In genomic region chrX:38166478-38167083, GRCh38 we compare ENCODE assay signal across 8 cellular contexts. TPM values are rescaled to one million over a fixed set of nuclear protein-coding genes. Genes with fewer than 3 reads are reported as not detected.
A peak's percentile ranks its signal among the peaks of the same experiment; 100 is the strongest.
DNase-seq lines count a peak whose midpoint lies in the region; ATAC-seq and TF ChIP-seq lines count a peak whose summit lies in the region.

No MANE protein-coding gene starts in this region.

- DNase-seq in activated CD4-positive, alpha-beta T cell treated with anti-CD3 and anti-CD28 coated beads for 4 hours = peak; percentile 3 to 26
- DNase-seq in activated CD4-positive, alpha-beta T cell treated with anti-CD3 and anti-CD28 coated beads, Interleukin-2, amount 50 U/mL, for 1 hour = no peak
- no peak for DNase-seq in LNCaP clone FGC (ENCODE audit: low read depth)
- no peak for DNase-seq in ascending aorta (ENCODE audit: low spot score in 2 of 2)
- no peak for DNase-seq in lung (ENCODE audit: low spot score)
- no peak for DNase-seq in neuronal stem cell (ENCODE audit: low spot score)
- no peak for DNase-seq in activated effector memory CD4-positive, alpha-beta T cell treated with Interleukin-2 at 50 U/mL for 16 hours
- no peak for DNase-seq in activated CD8-positive, alpha-beta memory T cell treated with anti-CD3 and anti-CD28 coated beads, Interleukin-2, amount 50 U/mL, for 48 hours

- no peaks in the 10 kb centered on the region for H3K9me3 ChIP-seq in ascending aorta
- H3K9me3 ChIP-seq in lung (ENCODE audit: control insufficient read depth in 2 of 2, insufficient read depth in 1 of 2, low read length in 1 of 2) = peaks cover 0 to 2% of the 10 kb centered on the region in 2 donors
- H3K9me3 ChIP-seq in neuronal stem cell (replicated peaks in 1 of 2; ENCODE audit: control insufficient read depth in 2 of 2, insufficient read depth in 1 of 2, low read depth in 1 of 2, low read length in 2 of 2) = no peaks in the 10 kb centered on the region

- no peak overlapping the region for H2BK12ac ChIP-seq in neuronal stem cell (ENCODE audit: low read length)

- no peak overlapping the region for H3K18ac ChIP-seq in neuronal stem cell (ENCODE audit: low read length)

- H2BK15ac ChIP-seq in neuronal stem cell (ENCODE audit: low read length) = no peak overlapping the region

- 46 to 55% methylated on average over 2 of the region's 2 CpGs for WGBS in lung, 2 donors
- no CpG with 5 or more reads among the region's 2 CpGs for WGBS in neuronal stem cell (ENCODE audit: extremely low coverage in 2 of 2, insufficient read length in 2 of 2, insufficient replicate concordance in 1 of 2), 2 donors

- no peaks in the 10 kb centered on the region for H3K4me1 ChIP-seq in ascending aorta
- H3K4me1 ChIP-seq in lung (ENCODE audit: control insufficient read depth in 2 of 2, insufficient read depth in 2 of 2, low read length in 2 of 2) = peaks cover 0 to 1% of the 10 kb centered on the region in 2 donors
- peaks cover 0 to 1% of the 10 kb centered on the region in 2 donors for H3K4me1 ChIP-seq in neuronal stem cell (ENCODE audit: control insufficient read depth in 2 of 2, insufficient read depth in 1 of 2, low read depth in 1 of 2, low read length in 2 of 2)

- H3K4me3 ChIP-seq in LNCaP clone FGC (ENCODE audit: low read depth, low read length) (no peak overlapping the region), ascending aorta (no peak overlapping the region), lung (no peak overlapping the region), neuronal stem cell (ENCODE audit: low read length in 2 of 2) (no peak overlapping the region)

- no peak overlapping the region for H4K91ac ChIP-seq in neuronal stem cell (ENCODE audit: low read depth, low read length, poor library complexity)

- no peak overlapping the region for H2BK120ac ChIP-seq in neuronal stem cell (ENCODE audit: low read depth, low read length)

- H3K23ac ChIP-seq in neuronal stem cell (ENCODE audit: low read depth, low read length, poor library complexity) = no peak overlapping the region

- no peaks in the 10 kb centered on the region for H3K27me3 ChIP-seq in ascending aorta
- no peaks in the 10 kb centered on the region for H3K27me3 ChIP-seq in lung (ENCODE audit: control insufficient read depth, insufficient read depth)
- no peaks in the 10 kb centered on the region for H3K27me3 ChIP-seq in neuronal stem cell (ENCODE audit: control insufficient read depth in 3 of 3, insufficient read depth in 3 of 3, low read depth in 1 of 3, low read length in 3 of 3)

- H3K14ac ChIP-seq in neuronal stem cell (ENCODE audit: low read length) = no peak overlapping the region

- H3K36me3 ChIP-seq in ascending aorta (no peaks in the 10 kb centered on the region), lung (ENCODE audit: control insufficient read depth in 2 of 2, insufficient read depth in 2 of 2, low read length in 2 of 2) (no peaks in the 10 kb centered on the region), neuronal stem cell (replicated peaks in 1 of 2; ENCODE audit: control insufficient read depth in 2 of 2, insufficient read depth in 2 of 2, low read length in 2 of 2) (no peaks in the 10 kb centered on the region)

- H2BK5ac ChIP-seq in neuronal stem cell (ENCODE audit: low read length) = no peak overlapping the region

- no peak overlapping the region for H3K9ac ChIP-seq in neuronal stem cell (ENCODE audit: low read depth, low read length, poor library complexity)

- ATAC-seq in lung (ENCODE audit: insufficient read depth, low FRiP score) = no peak

- no peak overlapping the region for H3K4ac ChIP-seq in neuronal stem cell (ENCODE audit: low read length)

- no peaks in the 10 kb centered on the region for H3K79me1 ChIP-seq in neuronal stem cell (ENCODE audit: low read depth, low read length)

- no peak overlapping the region for H2AFZ ChIP-seq in neuronal stem cell (ENCODE audit: low read length)

- TF ChIP-seq CTCF in LNCaP clone FGC (IDR thresholded peaks at IDR 0.05; ENCODE audit: control insufficient read depth, extremely low read depth, insufficient read depth) (peak; percentile 33; the same call in 1 of the 2 replicates), ascending aorta (IDR thresholded peaks at IDR 0.05) (peak in 2 of 3 experiments; percentile 38 to 54), lung (IDR thresholded peaks at IDR 0.05; ENCODE audit: control extremely low read depth, extremely low read depth) (peak; percentile 44)

- H2AK5ac ChIP-seq in neuronal stem cell (ENCODE audit: low read depth, low read length) = no peak overlapping the region

- intact Hi-C loops in ascending aorta (cut with DNase I) = loop anchor here (5.0 to 10.0 kb wide), 3 partner anchors 161 to 422 kb away; partner anchors contain the start of gene RPGR

- H4K8ac ChIP-seq in neuronal stem cell (ENCODE audit: low read depth, low read length) = no peak overlapping the region

- H3K27ac ChIP-seq in ascending aorta (no peak overlapping the region), lung (ENCODE audit: low read depth in 1 of 2, low read length in 1 of 2) (no peak overlapping the region), neuronal stem cell (replicated peaks; ENCODE audit: low read length) (no peak overlapping the region)

- no peak overlapping the region for H3K4me2 ChIP-seq in neuronal stem cell (ENCODE audit: insufficient read depth, low read length, poor library complexity, severe bottlenecking)

RNA-seq across cellular contexts. Expression of gene SRPX, which starts 54.1 kb away (rescaled TPM):
- total RNA-seq in ascending aorta (139 TPM), lung (10 to 100 TPM; 44.9 to 47.6 TPM)
- polyA plus RNA-seq in lung = 10 to 100 TPM; 43.4 to 71.0 TPM
- 5.6 TPM for polyA plus RNA-seq in neuronal stem cell (2013, experiment 1 of 2)
- polyA plus RNA-seq in neuronal stem cell (2013, experiment 2 of 2) = 5.4 TPM

Comparison
In these comparisons a context has a peak if more than half of its experiments do, and no peak if none do; other contexts are left out.
1. DNase-seq: peak in activated CD4-positive, alpha-beta T cell treated with anti-CD3 and anti-CD28 coated beads for 4 hours (2 of 2); none in activated CD4-positive, alpha-beta T cell treated with anti-CD3 and anti-CD28 coated beads, Interleukin-2, amount 50 U/mL, for 1 hour (single experiment), LNCaP clone FGC (single experiment), ascending aorta (0 of 2), lung (single experiment), neuronal stem cell (single experiment), activated effector memory CD4-positive, alpha-beta T cell treated with Interleukin-2 at 50 U/mL for 16 hours (single experiment) and activated CD8-positive, alpha-beta memory T cell treated with anti-CD3 and anti-CD28 coated beads, Interleukin-2, amount 50 U/mL, for 48 hours (single experiment).
2. Peak in every context shown above with its lines, with median percentiles within 50 percentile points of each other: CTCF ChIP-seq.